ENCODE assay signal across 2 cellular contexts in genomic region chr1:16749910-16750888, GRCh38. TPM values are rescaled to one million over a fixed set of nuclear protein-coding genes. Genes with fewer than 3 reads are reported as not detected.
"Had no signal": no experiment of that assay in that cellular context is flagged by ENCODE, and none has a peak within 500 bp of the region (broad histone marks: within the 10 kb centered on the region; RNA-seq: fewer than 3 reads in every experiment).

No MANE protein-coding gene starts in this region.

RNA-seq across cellular contexts. Expression of gene RNU1-4, which starts 9.9 kb away (rescaled TPM):
- polyA plus RNA-seq: sigmoid colon, spleen had no signal
